8 cellular contexts compared by ENCODE assay signal in the genomic region with DNA sequence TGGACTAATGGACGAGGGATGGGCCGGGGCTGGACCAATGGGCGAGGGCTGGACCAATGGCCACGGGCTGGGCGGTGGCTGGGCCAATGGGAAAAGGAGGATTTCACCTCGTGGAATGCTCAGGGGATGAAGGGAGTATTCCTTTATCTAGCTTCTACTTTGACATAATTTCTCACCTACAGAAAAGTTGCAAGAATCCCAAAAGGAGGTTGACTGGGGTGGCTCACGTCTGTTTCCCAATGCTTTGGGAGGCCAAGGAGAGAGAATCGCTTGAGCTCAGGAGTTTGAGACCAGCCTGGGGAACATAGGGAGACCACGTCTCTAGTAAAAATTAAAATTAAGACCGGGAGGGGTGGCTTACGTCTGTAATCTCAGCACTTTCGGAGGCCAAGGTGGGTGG. TPM values are rescaled to one million over a fixed set of nuclear protein-coding genes. Genes with fewer than 3 reads are reported as not detected.
DNase-seq lines count a peak whose midpoint lies in the region; ATAC-seq and TF ChIP-seq lines count a peak whose summit lies in the region.

No MANE protein-coding gene starts in this region.

- no peaks in the 10 kb centered on the region for H3K9me3 ChIP-seq in right atrium auricular region

- H3K9me3 Mint-ChIP-seq in activated naive CD8-positive, alpha-beta T cell treated with anti-CD3 and anti-CD28 coated beads, Interleukin-2, amount 10 ng/mL, durations not matched to agents 7 days and 5 days = no peaks in the 10 kb centered on the region
- no peaks in the 10 kb centered on the region for H3K9me3 Mint-ChIP-seq in memory B cell

- peak overlapping the region; percentile 48 to 51 for H3K27ac ChIP-seq in right atrium auricular region

- DNase-seq in right atrium auricular region (ENCODE audit: low spot score) (no peak), Right ventricle myocardium inferior (ENCODE audit: missing footprints) (no peak), memory B cell (ENCODE audit: low spot score in 2 of 2) (no peak), NCI-H748 treated with DMSO at 0.1 percent for 48 hours (lab: John Stamatoyannopoulos, UW) (no peak)
- DNase-seq in activated naive CD8-positive, alpha-beta T cell treated with anti-CD3 and anti-CD28 coated beads, Interleukin-2, amount 10 ng/mL, durations not matched to agents 7 days and 5 days = no peak
- no peak for DNase-seq in stimulated activated CD4-positive, alpha-beta T cell treated with anti-CD3 and anti-CD28 coated beads, Interleukin-2, amount 100 ng/mL, for 24 hours
- DNase-seq in stimulated activated CD4-positive, alpha-beta T cell treated with anti-CD3 and anti-CD28 coated beads, Interleukin-4, amount 100 ng/mL, for 4 hours = no peak

- H3K4me3 ChIP-seq in right atrium auricular region = peak overlapping the region in 1 of 2 donors; percentile 9

- TF ChIP-seq CTCF in right atrium auricular region (IDR thresholded peaks at IDR 0.05) = no peak

- peaks cover 22% of the 10 kb centered on the region for H3K4me1 Mint-ChIP-seq in activated naive CD8-positive, alpha-beta T cell treated with anti-CD3 and anti-CD28 coated beads, Interleukin-2, amount 10 ng/mL, durations not matched to agents 7 days and 5 days
- H3K4me1 Mint-ChIP-seq in memory B cell = peaks cover 18% of the 10 kb centered on the region

- peak overlapping the region; percentile 8 for H3K27ac Mint-ChIP-seq in activated naive CD8-positive, alpha-beta T cell treated with anti-CD3 and anti-CD28 coated beads, Interleukin-2, amount 10 ng/mL, durations not matched to agents 7 days and 5 days
- H3K27ac Mint-ChIP-seq in memory B cell = peak overlapping the region; percentile 86

- no peaks in the 10 kb centered on the region for H3K36me3 ChIP-seq in right atrium auricular region

- POLR2A ChIA-PET in activated naive CD8-positive, alpha-beta T cell treated with anti-CD3 and anti-CD28 coated beads, Interleukin-2, amount 10 ng/mL, durations not matched to agents 7 days and 5 days (lab: Charles Lee) = interaction anchor here (0.8 to 1.9 kb wide), 4 partner anchors 9 to 75 kb away, joined by 4 to 8 read pairs (median 4); partner anchors contain the start of genes FLYWCH2 and PKMYT1

- H3K4me3 Mint-ChIP-seq in activated naive CD8-positive, alpha-beta T cell treated with anti-CD3 and anti-CD28 coated beads, Interleukin-2, amount 10 ng/mL, durations not matched to agents 7 days and 5 days = peak overlapping the region; percentile 90
- H3K4me3 Mint-ChIP-seq in memory B cell = peak overlapping the region; percentile 73

- intact Hi-C loops in Right ventricle myocardium inferior (cut with DNase I) = no loop called here

- H3K36me3 Mint-ChIP-seq in activated naive CD8-positive, alpha-beta T cell treated with anti-CD3 and anti-CD28 coated beads, Interleukin-2, amount 10 ng/mL, durations not matched to agents 7 days and 5 days = no peaks in the 10 kb centered on the region
- no peaks in the 10 kb centered on the region for H3K36me3 Mint-ChIP-seq in memory B cell

- peaks cover 5% of the 10 kb centered on the region for H3K27me3 Mint-ChIP-seq in activated naive CD8-positive, alpha-beta T cell treated with anti-CD3 and anti-CD28 coated beads, Interleukin-2, amount 10 ng/mL, durations not matched to agents 7 days and 5 days
- H3K27me3 Mint-ChIP-seq in memory B cell = no peaks in the 10 kb centered on the region

- peaks cover 0 to 24% of the 10 kb centered on the region in 2 donors for H3K4me1 ChIP-seq in right atrium auricular region

- no peaks in the 10 kb centered on the region for H3K27me3 ChIP-seq in right atrium auricular region

- ATAC-seq in Right ventricle myocardium inferior (no peak), memory B cell (ENCODE audit: low read depth) (no peak), HG02970 (IDR thresholded peaks at IDR 0.05; ENCODE audit: low FRiP score, unreplicated experiment) (no peak)
- ATAC-seq in activated naive CD8-positive, alpha-beta T cell treated with anti-CD3 and anti-CD28 coated beads, Interleukin-2, amount 10 ng/mL, durations not matched to agents 7 days and 5 days (ENCODE audit: low read depth) = no peak

RNA-seq across cellular contexts. Expression of gene FLYWCH1, which starts 5.7 kb away (rescaled TPM):
- total RNA-seq in right atrium auricular region (10 to 100 TPM; 31.5 to 37.8 TPM), Right ventricle myocardium inferior (34.5 TPM)
- total RNA-seq in activated naive CD8-positive, alpha-beta T cell treated with anti-CD3 and anti-CD28 coated beads, Interleukin-2, amount 10 ng/mL, durations not matched to agents 7 days and 5 days = 10 to 100 TPM; 65.5 to 69.7 TPM

RNA-seq across cellular contexts. Expression of gene FLYWCH2, which starts 23.0 kb away (rescaled TPM):
- total RNA-seq in right atrium auricular region (10 to 100 TPM; 48.2 to 57.9 TPM), Right ventricle myocardium inferior (31.3 TPM)
- total RNA-seq in activated naive CD8-positive, alpha-beta T cell treated with anti-CD3 and anti-CD28 coated beads, Interleukin-2, amount 10 ng/mL, durations not matched to agents 7 days and 5 days = 10 to 100 TPM; 21.0 to 21.2 TPM

RNA-seq across cellular contexts. Expression of gene PRSS22, which starts 48.0 kb away (rescaled TPM):
- total RNA-seq in right atrium auricular region = not detected
- total RNA-seq in Right ventricle myocardium inferior = not detected
- total RNA-seq in activated naive CD8-positive, alpha-beta T cell treated with anti-CD3 and anti-CD28 coated beads, Interleukin-2, amount 10 ng/mL, durations not matched to agents 7 days and 5 days = not detected

RNA-seq across cellular contexts. Expression of gene KREMEN2, which starts 58.1 kb away (rescaled TPM):
- total RNA-seq in right atrium auricular region (not detected), Right ventricle myocardium inferior (not detected)
- under 1 TPM in 1 of 2 experiments, not detected in 1; 0.36 TPM for total RNA-seq in activated naive CD8-positive, alpha-beta T cell treated with anti-CD3 and anti-CD28 coated beads, Interleukin-2, amount 10 ng/mL, durations not matched to agents 7 days and 5 days
